ENCODE assay signal across 8 cellular contexts in the genomic region with DNA sequence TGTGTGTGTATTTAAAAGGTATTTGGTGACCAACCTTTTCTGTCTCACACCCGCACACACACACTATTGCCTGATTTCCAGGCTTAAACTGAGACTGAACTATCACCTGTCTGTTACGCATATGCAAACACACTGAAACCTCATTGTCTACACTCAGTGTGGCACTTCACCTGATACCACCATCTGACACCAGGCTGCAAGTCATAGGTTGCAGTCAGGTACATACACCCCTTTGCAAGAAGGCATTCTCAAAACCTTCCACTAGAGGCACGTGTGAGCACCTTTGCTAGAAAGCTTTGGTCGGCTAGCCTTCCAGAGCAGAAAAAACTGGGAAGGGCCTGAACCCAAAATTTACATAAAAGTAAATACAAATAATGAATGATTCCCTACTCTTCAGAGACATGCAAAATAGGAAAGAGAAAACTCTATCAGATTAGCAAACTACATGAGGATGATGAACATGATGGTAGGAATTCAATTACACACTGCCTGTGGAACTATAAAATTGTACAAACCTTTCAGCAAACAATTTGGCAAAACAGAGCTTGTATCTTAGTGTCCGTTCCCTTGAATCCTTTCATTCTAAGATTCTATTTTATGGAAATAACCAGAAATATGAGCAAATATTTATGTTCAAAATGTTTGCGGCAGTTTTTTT. TPM values are rescaled to one million over a fixed set of nuclear protein-coding genes. Genes with fewer than 3 reads are reported as not detected.
A peak's percentile ranks its signal among the peaks of the same experiment; 100 is the strongest.
DNase-seq lines count a peak whose midpoint lies in the region; ATAC-seq and TF ChIP-seq lines count a peak whose summit lies in the region.

No MANE protein-coding gene starts in this region.

- ATAC-seq in GM18909 (IDR thresholded peaks at IDR 0.05; ENCODE audit: poor library complexity, unreplicated experiment) (peak; percentile 70), PC-3 (peak; percentile 78), left lung (peak; percentile 80), HG03139 (IDR thresholded peaks at IDR 0.05; ENCODE audit: unreplicated experiment) (no peak)

- H3K4me1 Mint-ChIP-seq in Caco-2 (ENCODE audit: low read depth, unreplicated experiment): no peaks in the 10 kb centered on the region

- POLR2A ChIA-PET in Caco-2 (lab: Charles Lee) (no interaction called here), PC-3 (lab: Charles Lee; ENCODE audit: unreplicated experiment) (no interaction called here)

- H3K36me3 ChIP-seq in Caco-2 (ENCODE audit: control insufficient read depth, insufficient read depth, low read length) (no peaks in the 10 kb centered on the region), PC-3 (ENCODE audit: low read depth, low read length) (no peaks in the 10 kb centered on the region), left lung (no peaks in the 10 kb centered on the region)

- no peaks in the 10 kb centered on the region for H3K36me3 Mint-ChIP-seq in Caco-2 (ENCODE audit: insufficient read depth, unreplicated experiment)

- peaks cover 3% of the 10 kb centered on the region for H3K27me3 ChIP-seq in Caco-2 (replicated peaks; ENCODE audit: control insufficient read depth, insufficient read depth, low read length)
- no peaks in the 10 kb centered on the region for H3K27me3 ChIP-seq in PC-3 (ENCODE audit: low read length)
- peaks cover 70 to 99% of the 10 kb centered on the region in 2 donors for H3K27me3 ChIP-seq in left lung

- BruUV-seq in Caco-2 (replicated peaks; lab: Mats Ljungman, UMichigan): no TSS peak
- BruUV-seq in PC-3 (replicated peaks; lab: Mats Ljungman, UMichigan): no TSS peak

- H3K9me2 ChIP-seq in PC-3 (replicated peaks; ENCODE audit: low read length): no peaks in the 10 kb centered on the region

- H3F3A ChIP-seq in PC-3 (ENCODE audit: low read length, unreplicated experiment): no peaks in the 10 kb centered on the region

- CTCF ChIA-PET in Caco-2 (lab: Charles Lee): interaction anchor here (0.6 to 1.0 kb wide), 8 partner anchors 11 to 424 kb away, joined by 3 to 5 read pairs (median 3); no protein-coding TSS in a partner anchor
- CTCF ChIA-PET in PC-3 (lab: Charles Lee): interaction anchor here (1.1 kb wide), 1 partner anchor 42 kb away, joined by 5 read pairs; no protein-coding TSS in a partner anchor

- H3K4me3 ChIP-seq in Caco-2 (ENCODE audit: low read depth, low read length) (no peak overlapping the region), PC-3 (ENCODE audit: low read length) (no peak overlapping the region), left lung (no peak overlapping the region)

- TF ChIP-seq CTCF in Caco-2 (IDR thresholded peaks at IDR 0.05; ENCODE audit: insufficient read depth in 1 of 2, low read depth in 1 of 2, low read length in 1 of 2, severe bottlenecking in 1 of 2, unreplicated experiment in 1 of 2) (peak; percentile 84 to 92), PC-3 (conservative IDR thresholded peaks at IDR 0.05; ENCODE audit: low read depth, low read length) (peak; percentile 75), left lung (IDR thresholded peaks at IDR 0.05) (peak; percentile 60 to 69)

- H3K79me2 ChIP-seq in PC-3 (ENCODE audit: low read length): no peaks in the 10 kb centered on the region

- no peak overlapping the region for H3K9ac ChIP-seq in PC-3 (ENCODE audit: low read length)

- no peaks in the 10 kb centered on the region for H3K9me3 Mint-ChIP-seq in Caco-2 (ENCODE audit: unreplicated experiment)

- H4K20me1 ChIP-seq in PC-3 (ENCODE audit: low read length): no peaks in the 10 kb centered on the region

- no peaks in the 10 kb centered on the region for H3K9me3 ChIP-seq in Caco-2
- H3K9me3 ChIP-seq in PC-3 (ENCODE audit: low read length): no peaks in the 10 kb centered on the region
- no peaks in the 10 kb centered on the region for H3K9me3 ChIP-seq in left lung

- no peak overlapping the region for H3K4me3 Mint-ChIP-seq in Caco-2 (ENCODE audit: unreplicated experiment)

- no peak overlapping the region for H3K27ac ChIP-seq in PC-3 (ENCODE audit: low read length)
- no peak overlapping the region for H3K27ac ChIP-seq in left lung

- H3K27ac Mint-ChIP-seq in Caco-2 (ENCODE audit: unreplicated experiment): no peak overlapping the region

- no peak overlapping the region for H3K4me2 ChIP-seq in PC-3 (ENCODE audit: low read length)

- H3K27me3 Mint-ChIP-seq in Caco-2 (ENCODE audit: insufficient read depth, unreplicated experiment): peaks cover 15% of the 10 kb centered on the region

- peaks cover 4% of the 10 kb centered on the region; the same call in 1 of the 2 replicates for H3K4me1 ChIP-seq in Caco-2
- no peaks in the 10 kb centered on the region for H3K4me1 ChIP-seq in PC-3 (ENCODE audit: insufficient read depth, low read length)
- peaks cover 4 to 10% of the 10 kb centered on the region in 2 donors for H3K4me1 ChIP-seq in left lung

- intact Hi-C loops in Caco-2 (cut with micrococcal nuclease; ENCODE audit: unreplicated experiment): loop anchor here (1.0 to 10.0 kb wide), 5 partner anchors 43 to 530 kb away; no protein-coding TSS in a partner anchor
- intact Hi-C loops in PC-3 (cut with micrococcal nuclease): loop anchor here (2.0 to 10.0 kb wide), 4 partner anchors 42 to 500 kb away; partner anchors contain the start of gene FCHO2
- intact Hi-C loops in left lung (cut with DNase I): no loop called here

- DNase-seq in Caco-2 (peak; percentile 81 to 83), LHCN-M2 (ENCODE audit: low read depth) (peak; percentile 51), PC-3 (peak; percentile 84), left lung (no peak), putamen (ENCODE audit: low spot score) (no peak)
- peak; percentile 37 for DNase-seq in central memory CD4-positive, alpha-beta T cell

- H2AFZ ChIP-seq in PC-3 (ENCODE audit: low read length): no peak overlapping the region

RNA-seq across cellular contexts. Expression of gene FOXD1, which starts 5.9 kb away (rescaled TPM):
- total RNA-seq in Caco-2 (2022) (2.8 and 3.1 TPM in 2 replicates), LHCN-M2 (2014; rRNA removed) (23.5 and 24.8 TPM in 2 replicates), PC-3 (2014; rRNA removed) (10.3 and 12.8 TPM in 2 replicates), left lung (under 1 TPM; 0.10 to 0.29 TPM)
- 31.8 TPM for polyA plus RNA-seq in LHCN-M2 (2012)

RNA-seq across cellular contexts. Expression of gene BTF3, which starts 43.7 kb away (rescaled TPM):
- total RNA-seq in Caco-2 (2022): 653 and 704 TPM in 2 replicates
- total RNA-seq in LHCN-M2 (2014; rRNA removed): 405 and 446 TPM in 2 replicates
- polyA plus RNA-seq in LHCN-M2 (2012): 654 TPM
- total RNA-seq in PC-3 (2014; rRNA removed): 249 and 291 TPM in 2 replicates
- total RNA-seq in left lung: 100 to 1,000 TPM; 353 to 421 TPM

Comparison
In these comparisons a context has a peak if more than half of its experiments do, and no peak if none do; other contexts are left out.
1. DNase-seq: peak in Caco-2 (2 of 2), LHCN-M2 (single experiment), PC-3 (single experiment) and central memory CD4-positive, alpha-beta T cell (single experiment); none in left lung (0 of 2) and putamen (single experiment).
2. intact Hi-C loops: an anchor here in Caco-2 (1.0 to 10.0 kb wide) and PC-3 (2.0 to 10.0 kb wide); none called in left lung.
3. Peak in every context shown above with its lines, with median percentiles within 50 percentile points of each other: CTCF ChIP-seq.